7 cellular contexts compared by ENCODE assay signal in genomic region chr9:38318755-38319495, GRCh38.
DNase-seq lines count a peak whose midpoint lies in the region; ATAC-seq and TF ChIP-seq lines count a peak whose summit lies in the region.

No MANE protein-coding gene starts in this region.

- H3K4me1 ChIP-seq in SK-N-SH (ENCODE audit: control insufficient read depth in 1 of 2, insufficient read depth in 2 of 2, low read depth in 1 of 2, low read length in 1 of 2) = peaks cover 0 to 31% of the 10 kb centered on the region in 2 experiments; a peak in 2 of 4 replicates
- H3K4me1 ChIP-seq in mesenchymal stem cell (ENCODE audit: control insufficient read depth, insufficient read depth, low read depth, low read length) = peaks cover 6% of the 10 kb centered on the region

- WGBS in SK-N-SH (ENCODE audit: low lambda C conversion rate) = 39% methylated on average over 13 of the region's 13 CpGs
- 35% methylated on average over 12 of the region's 13 CpGs for WGBS in mesenchymal stem cell

- H3K4me2 ChIP-seq in SK-N-SH (peak overlapping the region; percentile 10; the same call in 1 of the 2 replicates), mesenchymal stem cell (ENCODE audit: low read length, poor library complexity, severe bottlenecking) (peak overlapping the region; percentile 31)

- no peak overlapping the region for H3K4me3 ChIP-seq in SK-N-SH (ENCODE audit: low read depth in 2 of 2, low read length in 1 of 2)
- peak overlapping the region in 1 of 2 experiments; percentile 70 for H3K4me3 ChIP-seq in mesenchymal stem cell (ENCODE audit: insufficient read depth in 1 of 2, low read depth in 1 of 2, low read length in 2 of 2)

- no peaks in the 10 kb centered on the region for H3K9me2 ChIP-seq in SK-N-SH

- H2BK120ac ChIP-seq in mesenchymal stem cell (ENCODE audit: low read depth, low read length) = no peak overlapping the region

- H3K27ac ChIP-seq in SK-N-SH (ENCODE audit: low read depth in 2 of 2, low read length in 1 of 2) (peak overlapping the region in 1 of 2 experiments; percentile 89; a peak in 2 of 4 replicates), mesenchymal stem cell (ENCODE audit: low read length, poor library complexity, severe bottlenecking) (peak overlapping the region; percentile 88)

- no peaks in the 10 kb centered on the region for H3K9me3 ChIP-seq in SK-N-SH
- no peaks in the 10 kb centered on the region for H3K9me3 ChIP-seq in mesenchymal stem cell (ENCODE audit: control insufficient read depth, low read length)

- no peak overlapping the region for H3K18ac ChIP-seq in mesenchymal stem cell (ENCODE audit: low read depth in 1 of 2, low read length in 2 of 2)

- H3K9ac ChIP-seq in SK-N-SH (no peak overlapping the region), mesenchymal stem cell (ENCODE audit: low read length) (peak overlapping the region; percentile 72)

- no peak; the same call in 1 of the 2 replicates for TF ChIP-seq RAD21 in SK-N-SH (IDR thresholded peaks at IDR 0.05; ENCODE audit: low read length)

- POLR2A ChIA-PET in SK-N-SH (lab: Yijun Ruan, JAX) = no interaction called here

- no peaks in the 10 kb centered on the region for H3F3A ChIP-seq in SK-N-SH (replicated peaks; ENCODE audit: insufficient read depth)

- no peak overlapping the region for H2BK15ac ChIP-seq in mesenchymal stem cell (ENCODE audit: low read depth, poor library complexity, severe bottlenecking)

- ATAC-seq in GM18873 (IDR thresholded peaks at IDR 0.05; ENCODE audit: low FRiP score, unreplicated experiment) (peak; percentile 91), HG02610 (IDR thresholded peaks at IDR 0.05; ENCODE audit: unreplicated experiment) (peak; percentile 86)

- H2BK12ac ChIP-seq in mesenchymal stem cell (ENCODE audit: low read length in 2 of 2) = no peak overlapping the region

- H3K79me2 ChIP-seq in SK-N-SH (ENCODE audit: insufficient read depth) = no peaks in the 10 kb centered on the region

- no peak overlapping the region for H2BK5ac ChIP-seq in mesenchymal stem cell (ENCODE audit: low read depth, low read length, poor library complexity, severe bottlenecking)

- peak; percentile 53 for DNase-seq in SK-N-SH
- DNase-seq in mesenchymal stem cell = peak; percentile 58
- DNase-seq in stimulated activated CD4-positive, alpha-beta T cell treated with anti-CD3 and anti-CD28 coated beads, Interleukin-15, amount 100 ng/mL, for 24 hours = no peak
- no peak for DNase-seq in middle frontal gyrus (ENCODE audit: extremely low spot score, low spot score)
- DNase-seq in NCI-H2227 (lab: John Stamatoyannopoulos, UW; ENCODE audit: unreplicated experiment) = no peak

- H3K4ac ChIP-seq in mesenchymal stem cell (ENCODE audit: low read depth in 1 of 2, low read length in 2 of 2) = no peak overlapping the region

- H4K91ac ChIP-seq in mesenchymal stem cell (ENCODE audit: low read length) = no peak overlapping the region

- H3K79me1 ChIP-seq in mesenchymal stem cell (replicated peaks; ENCODE audit: low read length, poor library complexity, severe bottlenecking) = no peaks in the 10 kb centered on the region

- no peak overlapping the region for H3K14ac ChIP-seq in mesenchymal stem cell (ENCODE audit: low read length in 2 of 2)

- H4K20me1 ChIP-seq in SK-N-SH (ENCODE audit: insufficient read depth) = no peaks in the 10 kb centered on the region

- no peak for TF ChIP-seq CTCF in SK-N-SH (IDR thresholded peaks at IDR 0.05)

- peak in 1 of 2 experiments; percentile 66; a peak in 2 of 4 replicates for TF ChIP-seq EP300 in SK-N-SH (IDR thresholded peaks at IDR 0.05; ENCODE audit: borderline replicate concordance in 1 of 2, low read depth in 1 of 2, low read length in 1 of 2)

- H3K27me3 ChIP-seq in SK-N-SH (ENCODE audit: insufficient read depth) (no peaks in the 10 kb centered on the region; the same call in 1 of the 2 replicates), mesenchymal stem cell (ENCODE audit: control insufficient read depth in 1 of 2, insufficient read depth in 1 of 2, low read length in 2 of 2) (peaks cover 0 to 20% of the 10 kb centered on the region in 2 experiments)

- CTCF ChIA-PET in SK-N-SH (lab: Yijun Ruan, JAX) = interaction anchor here (0.6 to 1.7 kb wide), 5 partner anchors 9 to 406 kb away, joined by 3 to 5 read pairs (median 3); no protein-coding TSS in a partner anchor

- peak overlapping the region; percentile 72 for H2AK5ac ChIP-seq in mesenchymal stem cell (ENCODE audit: low read length, severe bottlenecking)

- H3K23ac ChIP-seq in mesenchymal stem cell (ENCODE audit: low read length in 2 of 2) = no peak overlapping the region

- H3K36me3 ChIP-seq in SK-N-SH (replicated peaks in 1 of 2; ENCODE audit: control insufficient read depth in 1 of 2, insufficient read depth in 2 of 2, low read length in 1 of 2) = no peaks in the 10 kb centered on the region
- no peaks in the 10 kb centered on the region for H3K36me3 ChIP-seq in mesenchymal stem cell (ENCODE audit: control insufficient read depth in 1 of 2, insufficient read depth in 2 of 2, low read depth in 1 of 2, low read length in 2 of 2)

- H2AFZ ChIP-seq in SK-N-SH (ENCODE audit: low read depth) (peak overlapping the region; percentile 74), mesenchymal stem cell (ENCODE audit: low read depth, low read length) (no peak overlapping the region)

- no peak overlapping the region for H4K8ac ChIP-seq in mesenchymal stem cell (ENCODE audit: low read length)

TF ChIP-seq in SK-N-SH, 30 proteins besides CTCF, POLR2A, EP300 and RAD21 (continues in another document):
- TF ChIP-seq NFIC (IDR thresholded peaks at IDR 0.05; ENCODE audit: borderline replicate concordance) = no peak
- TF ChIP-seq FOXM1 (IDR thresholded peaks at IDR 0.05; ENCODE audit: low read depth) = no peak
- TF ChIP-seq MAX (IDR thresholded peaks at IDR 0.05; ENCODE audit: low read depth) = no peak
- TF ChIP-seq SMC3 (IDR thresholded peaks at IDR 0.05; ENCODE audit: low read depth, low read length) = no peak
- TF ChIP-seq RFX5 (IDR thresholded peaks at IDR 0.05; ENCODE audit: low read length) = no peak
- no peak for TF ChIP-seq JUND (IDR thresholded peaks at IDR 0.05)
- TF ChIP-seq RCOR1 (IDR thresholded peaks at IDR 0.05; ENCODE audit: low read length) = peak; percentile 71; the same call in 1 of the 2 replicates
- no peak for TF ChIP-seq MEF2A (IDR thresholded peaks at IDR 0.05; ENCODE audit: borderline replicate concordance, low read depth)
- TF ChIP-seq ELF1 (IDR thresholded peaks at IDR 0.05) = no peak
- no peak for TF ChIP-seq POLR2AphosphoS5 (IDR thresholded peaks at IDR 0.05; ENCODE audit: low read depth, low read length)
- no peak for TF ChIP-seq SIN3A (IDR thresholded peaks at IDR 0.05; ENCODE audit: borderline replicate concordance, low read depth, low read length)
- no peak for TF ChIP-seq FOSL2 (IDR thresholded peaks at IDR 0.05; ENCODE audit: borderline replicate concordance, low read depth)
- no peak for TF ChIP-seq YY1 (IDR thresholded peaks at IDR 0.05; ENCODE audit: low read depth)
- TF ChIP-seq IRF3 (IDR thresholded peaks at IDR 0.05; ENCODE audit: low read depth, low read length) = no peak
- TF ChIP-seq CHD2 (IDR thresholded peaks at IDR 0.05; ENCODE audit: low read length, partially characterized antibody) = no peak
- TF ChIP-seq MXI1 (IDR thresholded peaks at IDR 0.05; ENCODE audit: low read depth, low read length) = peak; percentile 7; the same call in 1 of the 2 replicates
- TF ChIP-seq TEAD4 (IDR thresholded peaks at IDR 0.05; ENCODE audit: borderline replicate concordance, insufficient read depth) = no peak
- 0 out of 2 replicates have a peak, but pooled peaks have one; percentile 28 for TF ChIP-seq FOXJ3 (CRISPR knock-in tag; IDR thresholded peaks at IDR 0.05)
- no peak for TF ChIP-seq EZH2phosphoT487 (IDR thresholded peaks at IDR 0.05; ENCODE audit: borderline replicate concordance, low read depth)
- TF ChIP-seq RXRA (IDR thresholded peaks at IDR 0.05; ENCODE audit: borderline replicate concordance, low read depth) = no peak
- TF ChIP-seq, protein P1, sequence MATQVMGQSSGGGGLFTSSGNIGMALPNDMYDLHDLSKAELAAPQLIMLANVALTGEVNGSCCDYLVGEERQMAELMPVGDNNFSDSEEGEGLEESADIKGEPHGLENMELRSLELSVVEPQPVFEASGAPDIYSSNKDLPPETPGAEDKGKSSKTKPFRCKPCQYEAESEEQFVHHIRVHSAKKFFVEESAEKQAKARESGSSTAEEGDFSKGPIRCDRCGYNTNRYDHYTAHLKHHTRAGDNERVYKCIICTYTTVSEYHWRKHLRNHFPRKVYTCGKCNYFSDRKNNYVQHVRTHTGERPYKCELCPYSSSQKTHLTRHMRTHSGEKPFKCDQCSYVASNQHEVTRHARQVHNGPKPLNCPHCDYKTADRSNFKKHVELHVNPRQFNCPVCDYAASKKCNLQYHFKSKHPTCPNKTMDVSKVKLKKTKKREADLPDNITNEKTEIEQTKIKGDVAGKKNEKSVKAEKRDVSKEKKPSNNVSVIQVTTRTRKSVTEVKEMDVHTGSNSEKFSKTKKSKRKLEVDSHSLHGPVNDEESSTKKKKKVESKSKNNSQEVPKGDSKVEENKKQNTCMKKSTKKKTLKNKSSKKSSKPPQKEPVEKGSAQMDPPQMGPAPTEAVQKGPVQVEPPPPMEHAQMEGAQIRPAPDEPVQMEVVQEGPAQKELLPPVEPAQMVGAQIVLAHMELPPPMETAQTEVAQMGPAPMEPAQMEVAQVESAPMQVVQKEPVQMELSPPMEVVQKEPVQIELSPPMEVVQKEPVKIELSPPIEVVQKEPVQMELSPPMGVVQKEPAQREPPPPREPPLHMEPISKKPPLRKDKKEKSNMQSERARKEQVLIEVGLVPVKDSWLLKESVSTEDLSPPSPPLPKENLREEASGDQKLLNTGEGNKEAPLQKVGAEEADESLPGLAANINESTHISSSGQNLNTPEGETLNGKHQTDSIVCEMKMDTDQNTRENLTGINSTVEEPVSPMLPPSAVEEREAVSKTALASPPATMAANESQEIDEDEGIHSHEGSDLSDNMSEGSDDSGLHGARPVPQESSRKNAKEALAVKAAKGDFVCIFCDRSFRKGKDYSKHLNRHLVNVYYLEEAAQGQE (IDR thresholded peaks at IDR 0.05; ENCODE audit: low read depth, low read length) = no peak

Comparison
In these comparisons a context has a peak if more than half of its experiments do, and no peak if none do; other contexts are left out.
1. DNase-seq: peak in SK-N-SH (single experiment) and mesenchymal stem cell (single experiment); none in stimulated activated CD4-positive, alpha-beta T cell treated with anti-CD3 and anti-CD28 coated beads, Interleukin-15, amount 100 ng/mL, for 24 hours (single experiment), middle frontal gyrus (single experiment) and NCI-H2227 (single experiment).